Comparison of ENCODE assay signal across 31 cellular contexts in genomic region chr1:222694927-222695326, GRCh38. TPM values are rescaled to one million over a fixed set of nuclear protein-coding genes. Genes with fewer than 3 reads are reported as not detected.
"Had no signal": no experiment of that assay in that cellular context is flagged by ENCODE, and none has a peak within 500 bp of the region (broad histone marks: within the 10 kb centered on the region; RNA-seq: fewer than 3 reads in every experiment).

No MANE protein-coding gene starts in this region.

- ATAC-seq: activated CD4-positive, alpha-beta T cell treated with anti-CD3 and anti-CD28 coated beads for 36 hours; activated CD4-positive, CD25-positive, alpha-beta regulatory T cell treated with anti-CD3 and anti-CD28 coated beads, Interleukin-2, amount 50 U/mL, for 24 hours; activated CD8-positive, alpha-beta T cell treated with anti-CD3 and anti-CD28 coated beads, Interleukin-2, amount 10 ng/mL, durations not matched to agents 7 days and 5 days; Panc1 had no signal

- H3K9me3 Mint-ChIP-seq: activated CD4-positive, alpha-beta T cell treated with anti-CD3 and anti-CD28 coated beads, Interleukin-2, amount 10 ng/mL, durations not matched to agents 7 days and 5 days; activated naive CD8-positive, alpha-beta T cell treated with anti-CD3 and anti-CD28 coated beads for 36 hours had no signal

- H3K27ac ChIP-seq: brain microvascular endothelial cell, KMS-11, SJCRH30, SK-N-MC had no signal

- H3K4me3 ChIP-seq: SJCRH30, SK-N-MC had no signal

- H3K27me3 Mint-ChIP-seq: activated CD4-positive, alpha-beta T cell treated with anti-CD3 and anti-CD28 coated beads for 36 hours; activated CD4-positive, alpha-beta T cell treated with anti-CD3 and anti-CD28 coated beads, Interleukin-2, amount 10 ng/mL, durations not matched to agents 7 days and 5 days; activated naive CD8-positive, alpha-beta T cell treated with anti-CD3 and anti-CD28 coated beads for 36 hours had no signal

- H3K27me3 ChIP-seq: brain microvascular endothelial cell, SJCRH30 had no signal

- H3K9me3 ChIP-seq: SJCRH30 had no signal

- H3K9ac ChIP-seq: KMS-11 had no signal

- H3K4me2 ChIP-seq: KMS-11 had no signal

- H3K4me3 Mint-ChIP-seq: activated CD4-positive, alpha-beta T cell treated with anti-CD3 and anti-CD28 coated beads for 36 hours; activated CD4-positive, alpha-beta T cell treated with anti-CD3 and anti-CD28 coated beads, Interleukin-2, amount 10 ng/mL, durations not matched to agents 7 days and 5 days; activated CD8-positive, alpha-beta T cell treated with anti-CD3 and anti-CD28 coated beads, Interleukin-2, amount 10 ng/mL, durations not matched to agents 7 days and 5 days; activated naive CD8-positive, alpha-beta T cell treated with anti-CD3 and anti-CD28 coated beads for 36 hours had no signal

- H3K27ac Mint-ChIP-seq: activated CD4-positive, alpha-beta T cell treated with anti-CD3 and anti-CD28 coated beads for 36 hours; activated CD4-positive, alpha-beta T cell treated with anti-CD3 and anti-CD28 coated beads, Interleukin-2, amount 10 ng/mL, durations not matched to agents 7 days and 5 days; activated CD8-positive, alpha-beta T cell treated with anti-CD3 and anti-CD28 coated beads, Interleukin-2, amount 10 ng/mL, durations not matched to agents 7 days and 5 days; activated naive CD8-positive, alpha-beta T cell treated with anti-CD3 and anti-CD28 coated beads for 36 hours had no signal

- DNase-seq: activated CD4-positive, alpha-beta T cell treated with anti-CD3 and anti-CD28 coated beads for 36 hours; activated CD4-positive, alpha-beta T cell treated with anti-CD3 and anti-CD28 coated beads, Interleukin-2, amount 10 ng/mL, durations not matched to agents 7 days and 5 days; activated CD4-positive, alpha-beta T cell treated with anti-CD3 and anti-CD28 coated beads, Interleukin-2, amount 50 U/mL, for 48 hours; activated CD8-positive, alpha-beta T cell treated with anti-CD3 and anti-CD28 coated beads, Interleukin-2, amount 10 ng/mL, durations not matched to agents 7 days and 5 days; activated effector memory CD4-positive, alpha-beta T cell treated with Interleukin-2 at 50 U/mL for 16 hours; activated naive CD4-positive, alpha-beta T cell treated with anti-CD3 and anti-CD28 coated beads, Interleukin-2, amount 50 U/mL, for 16 hours; activated naive CD8-positive, alpha-beta T cell treated with anti-CD3 and anti-CD28 coated beads for 36 hours; activated T-cell treated with anti-CD3 and anti-CD28 coated beads for 4 hours; activated T-cell treated with anti-CD3 and anti-CD28 coated beads, Interleukin-2, amount 50 U/mL, for 48 hours; amniotic stem cell; aorta; brain microvascular endothelial cell; central memory CD4-positive, alpha-beta T cell; NCI-H1105 treated with DMSO at 0.1 percent for 48 hours; NCI-H1436 treated with DMSO at 0.1 percent for 48 hours; NCI-H1694 treated with DMSO at 0.1 percent for 48 hours; NCI-H2029; NCI-H345; NCI-H524 treated with DMSO at 0.1 percent for 48 hours; SHP77; SJCRH30; T1000 had no signal

RNA-seq across cellular contexts. Expression of gene FAM177B, which starts 42.1 kb away (rescaled TPM):
- total RNA-seq: activated CD4-positive, alpha-beta T cell treated with anti-CD3 and anti-CD28 coated beads for 36 hours; activated CD8-positive, alpha-beta T cell treated with anti-CD3 and anti-CD28 coated beads, Interleukin-2, amount 10 ng/mL, durations not matched to agents 7 days and 5 days; activated naive CD8-positive, alpha-beta T cell treated with anti-CD3 and anti-CD28 coated beads for 36 hours; LHCN-M2; M059J; RPMI7951; SJCRH30; T-helper 1 cell treated with Interleukin-12 subunit alpha and Interleukin-12 subunit beta and Interleukin-4 antibody, amounts not matched to agents 30 ng/mL and 1 ng/mL, for 36 hours; T-helper 2 cell treated with Interferon-gamma antibody and Interleukin-4, amounts not matched to agents 100 ng/mL and 5 ng/mL, for 36 hours had no signal
